Comparison of ENCODE assay signal across 1 cellular context in the genomic region with DNA sequence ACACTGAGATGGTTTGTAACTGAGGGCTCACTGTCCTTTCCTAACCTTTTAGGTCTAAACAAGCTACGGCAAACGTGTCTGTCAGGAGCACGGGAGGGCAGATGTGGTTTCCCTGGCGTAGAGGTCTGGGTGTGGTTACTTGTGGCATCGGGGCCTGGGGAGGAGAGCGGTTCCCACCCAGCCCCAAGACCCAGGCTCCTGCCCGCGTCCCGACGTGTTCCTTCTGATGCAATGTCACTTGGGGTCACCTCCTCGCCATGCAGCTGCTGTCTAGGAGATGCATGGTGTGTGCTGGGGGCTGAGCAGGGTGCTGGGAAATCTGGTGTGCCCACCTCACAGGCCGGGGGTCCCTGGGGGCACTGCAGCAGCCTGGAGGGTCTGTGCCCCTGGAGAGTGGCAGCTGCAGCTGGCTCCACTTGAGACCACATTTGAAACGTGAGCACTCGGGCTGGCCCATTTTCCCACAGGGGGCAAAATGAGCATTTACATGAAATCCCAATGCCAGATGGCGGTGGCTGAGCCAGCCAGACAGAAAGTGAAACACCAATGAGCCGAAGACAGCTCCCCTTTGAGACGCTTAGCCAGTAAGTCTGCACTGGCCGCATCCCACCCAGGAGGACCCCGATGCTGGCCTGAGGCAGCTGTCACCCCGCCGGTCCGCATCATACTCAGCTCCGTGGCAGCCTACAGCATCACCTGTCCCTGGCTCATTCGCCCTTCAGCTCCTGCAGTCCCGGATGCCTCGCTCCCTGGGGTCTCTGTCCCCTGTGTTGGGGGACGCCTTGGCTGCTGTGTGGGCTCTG.
TF ChIP-seq lines count a peak whose summit lies in the region.

No MANE protein-coding gene starts in this region.

TF ChIP-seq in HepG2, 621 proteins besides CTCF, POLR2A, EP300 and RAD21:
- TF ChIP-seq TSC22D2 (CRISPR knock-in tag; IDR thresholded peaks at IDR 0.05; ENCODE audit: borderline replicate concordance), result no peak
- peak; percentile 30 for TF ChIP-seq AGO2 (optimal IDR thresholded peaks at IDR 0.05; ENCODE audit: low read depth, low read length)
TF ChIP-seq in HepG2: peak in this region for 1.
